In the genomic region with DNA sequence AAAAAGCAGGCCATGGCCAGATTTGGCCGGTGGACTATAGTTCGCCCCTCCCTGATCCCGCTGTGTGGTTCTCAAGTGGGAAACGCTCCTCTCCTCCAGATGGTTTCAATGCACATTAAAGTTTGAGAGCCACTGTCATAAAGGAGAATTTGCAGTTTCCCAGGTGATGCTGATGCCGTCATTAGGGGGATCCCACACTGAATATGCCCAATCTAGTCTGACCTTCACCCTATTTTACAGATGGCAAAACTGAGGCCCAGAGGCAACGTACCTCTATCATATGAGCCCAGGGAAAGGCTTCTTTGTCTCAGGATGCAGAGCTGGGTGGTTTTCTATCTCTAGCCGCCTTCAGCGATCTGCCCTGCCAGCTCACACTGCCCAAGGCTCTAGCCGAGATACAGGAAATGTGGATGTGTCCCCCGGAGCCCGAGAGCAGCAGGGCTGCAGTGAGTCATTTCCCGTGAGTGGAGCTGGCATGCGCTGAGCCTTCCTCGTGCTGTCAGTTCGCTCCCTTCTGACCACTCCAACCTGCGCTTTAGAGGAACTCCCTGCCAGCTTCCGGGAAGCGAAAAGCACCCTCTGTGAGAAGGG, we compare ENCODE assay signal across 9 cellular contexts.
DNase-seq lines count a peak whose midpoint lies in the region; ATAC-seq, FAIRE-seq and TF ChIP-seq lines count a peak whose summit lies in the region.
"Had no signal": no experiment of that assay in that cellular context is flagged by ENCODE, and none has a peak within 500 bp of the region (broad histone marks: within the 10 kb centered on the region; RNA-seq: fewer than 3 reads in every experiment).

No MANE protein-coding gene starts in this region.

- POLR2A ChIA-PET in A549 (lab: Yijun Ruan, JAX): no interaction called here

- no peaks in the 10 kb centered on the region for H3K9me3 Mint-ChIP-seq in activated naive CD4-positive, alpha-beta T cell treated with anti-CD3 and anti-CD28 coated beads, Interleukin-2, amount 50 U/mL, for 72 hours

- H3K27me3 ChIP-seq in left ventricle myocardium inferior (ENCODE audit: low read depth): no peaks in the 10 kb centered on the region

- H3K36me3 ChIP-seq in left ventricle myocardium inferior: no peaks in the 10 kb centered on the region

- peaks cover 0 to 7% of the 10 kb centered on the region in 2 donors for H3K36me3 Mint-ChIP-seq in activated naive CD4-positive, alpha-beta T cell treated with anti-CD3 and anti-CD28 coated beads, Interleukin-2, amount 50 U/mL, for 72 hours

- no peak for TF ChIP-seq EP300 in A549 (IDR thresholded peaks at IDR 0.05)

- ATAC-seq in A549 (peak; percentile 79 to 86), GM19035 (IDR thresholded peaks at IDR 0.05; ENCODE audit: unreplicated experiment) (peak; percentile 62), HG03175 (IDR thresholded peaks at IDR 0.05; ENCODE audit: unreplicated experiment) (peak; percentile 61)
- peak; percentile 90 for ATAC-seq in activated naive CD4-positive, alpha-beta T cell treated with anti-CD3 and anti-CD28 coated beads, Interleukin-2, amount 50 U/mL, for 72 hours

- no peak for TF ChIP-seq RAD21 in A549 (conservative IDR thresholded peaks at IDR 0.05 in 1 of 2, IDR thresholded peaks at IDR 0.05 in 1 of 2)

- CTCF ChIA-PET in A549 (lab: Yijun Ruan, JAX): interaction anchor here (1.8 kb wide), 1 partner anchor 403 kb away, joined by 4 read pairs; no protein-coding TSS in a partner anchor

- peak overlapping the region; percentile 93 to 95 for H3K27ac Mint-ChIP-seq in activated naive CD4-positive, alpha-beta T cell treated with anti-CD3 and anti-CD28 coated beads, Interleukin-2, amount 50 U/mL, for 72 hours

- H3K4me1 ChIP-seq in A549 (peaks cover 58% of the 10 kb centered on the region), left ventricle myocardium inferior (peaks cover 57% of the 10 kb centered on the region)

- H3K27ac ChIP-seq in A549: peak overlapping the region; percentile 67 to 86; a peak in 5 of 6 replicates
- no peak overlapping the region for H3K27ac ChIP-seq in left ventricle myocardium inferior (replicated peaks)
- H3K27ac ChIP-seq: C4-2B had no signal

- TF ChIP-seq POLR2A in A549 (IDR thresholded peaks at IDR 0.05; ENCODE audit: low read length): no peak

- intact Hi-C loops in left ventricle myocardium inferior (cut with micrococcal nuclease): no loop called here

- no peak for TF ChIP-seq CTCF in A549 (IDR thresholded peaks at IDR 0.05)
- TF ChIP-seq CTCF in left ventricle myocardium inferior (IDR thresholded peaks at IDR 0.05; ENCODE audit: borderline replicate concordance): no peak

- H3K9me3 ChIP-seq in A549: no peaks in the 10 kb centered on the region
- no peaks in the 10 kb centered on the region for H3K9me3 ChIP-seq in left ventricle myocardium inferior (replicated peaks)

- peak; percentile 32 for FAIRE-seq in A549 (lab: Jason Lieb, UNC)

- H3K4me3 ChIP-seq in A549 (peak overlapping the region; percentile 24; the same call in 1 of the 3 replicates), left ventricle myocardium inferior (no peak overlapping the region)

- peak; percentile 61 to 71 for DNase-seq in A549 (ENCODE audit: low read depth in 1 of 2, low spot score in 1 of 2)
- peak; percentile 73 for DNase-seq in SKM-1 treated with dmso at 0.1 percent for 144 hours (lab: John Stamatoyannopoulos, UW; ENCODE audit: unreplicated experiment)
- DNase-seq in activated naive CD4-positive, alpha-beta T cell treated with anti-CD3 and anti-CD28 coated beads, Interleukin-2, amount 50 U/mL, for 72 hours (ENCODE audit: low spot score in 2 of 2): peak; percentile 70 to 93
- peak; percentile 63 for DNase-seq in left ventricle myocardium inferior
- peak; percentile 64 for DNase-seq in stimulated activated CD4-positive, alpha-beta T cell treated with anti-CD3 and anti-CD28 coated beads, Interleukin-12 subunit alpha, Interleukin-12 subunit beta, amount 100 ng/mL, for 4 hours
- no peak for DNase-seq in iPS-NIHi11 (ENCODE audit: low spot score)

- WGBS in A549 (ENCODE audit: missing lambda C conversion rate): 37% methylated on average over 12 of the region's 18 CpGs

- peak overlapping the region; percentile 65 for H3K4me2 ChIP-seq in A549

TF ChIP-seq in A549, 52 proteins besides CTCF, POLR2A, EP300 and RAD21:
- TF ChIP-seq, protein P1, sequence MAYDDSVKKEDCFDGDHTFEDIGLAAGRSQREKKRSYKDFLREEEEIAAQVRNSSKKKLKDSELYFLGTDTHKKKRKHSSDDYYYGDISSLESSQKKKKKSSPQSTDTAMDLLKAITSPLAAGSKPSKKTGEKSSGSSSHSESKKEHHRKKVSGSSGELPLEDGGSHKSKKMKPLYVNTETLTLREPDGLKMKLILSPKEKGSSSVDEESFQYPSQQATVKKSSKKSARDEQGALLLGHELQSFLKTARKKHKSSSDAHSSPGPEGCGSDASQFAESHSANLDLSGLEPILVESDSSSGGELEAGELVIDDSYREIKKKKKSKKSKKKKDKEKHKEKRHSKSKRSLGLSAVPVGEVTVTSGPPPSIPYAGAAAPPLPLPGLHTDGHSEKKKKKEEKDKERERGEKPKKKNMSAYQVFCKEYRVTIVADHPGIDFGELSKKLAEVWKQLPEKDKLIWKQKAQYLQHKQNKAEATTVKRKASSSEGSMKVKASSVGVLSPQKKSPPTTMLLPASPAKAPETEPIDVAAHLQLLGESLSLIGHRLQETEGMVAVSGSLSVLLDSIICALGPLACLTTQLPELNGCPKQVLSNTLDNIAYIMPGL (CRISPR knock-in tag; IDR thresholded peaks at IDR 0.05; ENCODE audit: borderline replicate concordance): no peak
- TF ChIP-seq MYC (IDR thresholded peaks at IDR 0.05; ENCODE audit: borderline replicate concordance, low read length) (peak; percentile 54; the same call in 1 of the 2 replicates), JUN (IDR thresholded peaks at IDR 0.05) (peak in 1 of 2 experiments; percentile 43; a peak in 1 of 5 replicates), JUNB (IDR thresholded peaks at IDR 0.05) (0 out of 2 replicates have a peak, but pooled peaks have one; percentile 29), CBX8 (IDR thresholded peaks at IDR 0.05) (no peak), FOSL2 (IDR thresholded peaks at IDR 0.05) (0 out of 2 replicates have a peak, but pooled peaks have one; percentile 48), FOSL2 (CRISPR knock-in tag; IDR thresholded peaks at IDR 0.05) (peak; percentile 78)
- TF ChIP-seq, protein P2, sequence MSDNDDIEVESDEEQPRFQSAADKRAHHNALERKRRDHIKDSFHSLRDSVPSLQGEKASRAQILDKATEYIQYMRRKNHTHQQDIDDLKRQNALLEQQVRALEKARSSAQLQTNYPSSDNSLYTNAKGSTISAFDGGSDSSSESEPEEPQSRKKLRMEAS (IDR thresholded peaks at IDR 0.05): peak; percentile 90
- TF ChIP-seq, protein P3, sequence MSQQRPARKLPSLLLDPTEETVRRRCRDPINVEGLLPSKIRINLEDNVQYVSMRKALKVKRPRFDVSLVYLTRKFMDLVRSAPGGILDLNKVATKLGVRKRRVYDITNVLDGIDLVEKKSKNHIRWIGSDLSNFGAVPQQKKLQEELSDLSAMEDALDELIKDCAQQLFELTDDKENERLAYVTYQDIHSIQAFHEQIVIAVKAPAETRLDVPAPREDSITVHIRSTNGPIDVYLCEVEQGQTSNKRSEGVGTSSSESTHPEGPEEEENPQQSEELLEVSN (IDR thresholded peaks at IDR 0.05; ENCODE audit: borderline replicate concordance, low read depth): peak; percentile 62; the same call in 1 of the 2 replicates
TF ChIP-seq in A549: peak in this region for 6.
